ENCODE assay signal across 10 cellular contexts in genomic region chr3:66469220-66469640, GRCh38. TPM values are rescaled to one million over a fixed set of nuclear protein-coding genes. Genes with fewer than 3 reads are reported as not detected.
A peak's percentile ranks its signal among the peaks of the same experiment; 100 is the strongest.
DNase-seq lines count a peak whose midpoint lies in the region; ATAC-seq and TF ChIP-seq lines count a peak whose summit lies in the region.
"Had no signal": no experiment of that assay in that cellular context is flagged by ENCODE, and none has a peak within 500 bp of the region (broad histone marks: within the 10 kb centered on the region; RNA-seq: fewer than 3 reads in every experiment).

No MANE protein-coding gene starts in this region.

- 82 to 83% methylated on average over 4 of the region's 4 CpGs for WGBS in aorta, 2 donors

- H3K9ac ChIP-seq in colonic mucosa (ENCODE audit: low read depth in 2 of 2, low read length in 2 of 2): no peak overlapping the region

- no peaks in the 10 kb centered on the region for H3K9me3 Mint-ChIP-seq in activated T-helper 1 cell treated with anti-CD3 and anti-CD28 coated beads, Interleukin-12 subunit alpha, Interleukin-12 subunit beta, Interleukin-2, Interleukin-4 antibody, amounts not matched to agents 30 ng/mL and 10 ng/mL and 1 ng/mL, durations not matched to agents 14 hours and 24 hours and 36 hours
- H3K9me3 Mint-ChIP-seq: naive B cell had no signal

- H3K27me3 ChIP-seq in aorta (ENCODE audit: control insufficient read depth in 1 of 2, insufficient read depth in 2 of 2, low read length in 1 of 2) (no peaks in the 10 kb centered on the region), colonic mucosa (no peaks in the 10 kb centered on the region)

- H3K27ac Mint-ChIP-seq in activated T-helper 1 cell treated with anti-CD3 and anti-CD28 coated beads, Interleukin-12 subunit alpha, Interleukin-12 subunit beta, Interleukin-2, Interleukin-4 antibody, amounts not matched to agents 30 ng/mL and 10 ng/mL and 1 ng/mL, durations not matched to agents 14 hours and 24 hours and 36 hours: peak overlapping the region; percentile 83
- H3K27ac Mint-ChIP-seq: naive B cell had no signal

- ATAC-seq in GM19438 (IDR thresholded peaks at IDR 0.05; ENCODE audit: low read depth, unreplicated experiment) (peak; percentile 37), HG03060 (IDR thresholded peaks at IDR 0.05; ENCODE audit: low read depth, unreplicated experiment) (peak; percentile 66), aorta (ENCODE audit: low FRiP score) (no peak)

- H3K36me3 ChIP-seq in aorta (ENCODE audit: control insufficient read depth in 1 of 2, insufficient read depth in 2 of 2, low read length in 1 of 2) (no peaks in the 10 kb centered on the region), colonic mucosa (no peaks in the 10 kb centered on the region)

- peaks cover 28% of the 10 kb centered on the region for H3K36me3 Mint-ChIP-seq in activated T-helper 1 cell treated with anti-CD3 and anti-CD28 coated beads, Interleukin-12 subunit alpha, Interleukin-12 subunit beta, Interleukin-2, Interleukin-4 antibody, amounts not matched to agents 30 ng/mL and 10 ng/mL and 1 ng/mL, durations not matched to agents 14 hours and 24 hours and 36 hours (ENCODE audit: low read depth)
- H3K36me3 Mint-ChIP-seq: naive B cell had no signal

- H3K9me3 ChIP-seq in aorta (ENCODE audit: control insufficient read depth, low read length) (no peaks in the 10 kb centered on the region), colonic mucosa (no peaks in the 10 kb centered on the region)

- intact Hi-C loops in activated T-helper 1 cell treated with anti-CD3 and anti-CD28 coated beads, Interleukin-12 subunit alpha, Interleukin-12 subunit beta, Interleukin-2, Interleukin-4 antibody, amounts not matched to agents 30 ng/mL and 10 ng/mL and 1 ng/mL, durations not matched to agents 14 hours and 24 hours and 36 hours (cut with micrococcal nuclease): loop anchor here (1.0 to 10.0 kb wide), 5 partner anchors 26 to 1186 kb away; partner anchors contain the start of gene SUCLG2
- intact Hi-C loops in aorta (cut with DNase I): no loop called here
- intact Hi-C loops in cardiac septum (cut with DNase I): no loop called here
- intact Hi-C loops in colonic mucosa (cut with DNase I): no loop called here

- no peaks in the 10 kb centered on the region for H3K27me3 Mint-ChIP-seq in activated T-helper 1 cell treated with anti-CD3 and anti-CD28 coated beads, Interleukin-12 subunit alpha, Interleukin-12 subunit beta, Interleukin-2, Interleukin-4 antibody, amounts not matched to agents 30 ng/mL and 10 ng/mL and 1 ng/mL, durations not matched to agents 14 hours and 24 hours and 36 hours (ENCODE audit: insufficient read depth)

- H3K4me1 Mint-ChIP-seq in activated T-helper 1 cell treated with anti-CD3 and anti-CD28 coated beads, Interleukin-12 subunit alpha, Interleukin-12 subunit beta, Interleukin-2, Interleukin-4 antibody, amounts not matched to agents 30 ng/mL and 10 ng/mL and 1 ng/mL, durations not matched to agents 14 hours and 24 hours and 36 hours (ENCODE audit: low read depth): peaks cover 60% of the 10 kb centered on the region

- no peak overlapping the region for H3K4me3 ChIP-seq in aorta (ENCODE audit: low read length in 2 of 2)
- H3K4me3 ChIP-seq in colonic mucosa: no peak overlapping the region

- DNase-seq in GM10266 (ENCODE audit: extremely low spot score) (peak; percentile 47), aorta (no peak), cardiac septum (ENCODE audit: low spot score) (no peak), colonic mucosa (no peak), NCI-H2196 (lab: John Stamatoyannopoulos, UW; ENCODE audit: unreplicated experiment) (no peak)
- DNase-seq in activated T-helper 1 cell treated with anti-CD3 and anti-CD28 coated beads, Interleukin-12 subunit alpha, Interleukin-12 subunit beta, Interleukin-2, Interleukin-4 antibody, amounts not matched to agents 30 ng/mL and 10 ng/mL and 1 ng/mL, durations not matched to agents 14 hours and 24 hours and 36 hours (ENCODE audit: low spot score): no peak
- DNase-seq: DND-41, naive B cell had no signal

- H3K4me1 ChIP-seq in aorta (ENCODE audit: control insufficient read depth in 1 of 2, insufficient read depth in 2 of 2, low read length in 2 of 2) (peaks cover 0 to 6% of the 10 kb centered on the region in 2 donors), colonic mucosa (peaks cover 1% of the 10 kb centered on the region)

- H3K4me3 Mint-ChIP-seq in activated T-helper 1 cell treated with anti-CD3 and anti-CD28 coated beads, Interleukin-12 subunit alpha, Interleukin-12 subunit beta, Interleukin-2, Interleukin-4 antibody, amounts not matched to agents 30 ng/mL and 10 ng/mL and 1 ng/mL, durations not matched to agents 14 hours and 24 hours and 36 hours: peak overlapping the region; percentile 46
- H3K4me3 Mint-ChIP-seq: naive B cell had no signal

- no peak for TF ChIP-seq CTCF in GM10266 (IDR thresholded peaks at IDR 0.05; ENCODE audit: control insufficient read depth, insufficient read depth, low read depth, missing control alignments)
- no peak for TF ChIP-seq CTCF in colonic mucosa (IDR thresholded peaks at IDR 0.05)

- H3K27ac ChIP-seq in aorta (ENCODE audit: low read depth in 1 of 2, low read length in 2 of 2): no peak overlapping the region
- H3K27ac ChIP-seq in colonic mucosa: no peak overlapping the region

RNA-seq across cellular contexts. Expression of gene LRIG1, which starts 31.6 kb away (rescaled TPM):
- total RNA-seq in activated T-helper 1 cell treated with anti-CD3 and anti-CD28 coated beads, Interleukin-12 subunit alpha, Interleukin-12 subunit beta, Interleukin-2, Interleukin-4 antibody, amounts not matched to agents 30 ng/mL and 10 ng/mL and 1 ng/mL, durations not matched to agents 14 hours and 24 hours and 36 hours: 57.4 and 59.5 TPM in 2 replicates
- total RNA-seq in aorta: 100 to 1,000 TPM in 1 of 2 donors, 10 to 100 TPM in 1; 75.7 to 115 TPM
- polyA plus RNA-seq in aorta: 10 to 100 TPM; 15.0 to 62.1 TPM
- total RNA-seq in cardiac septum: 77.1 TPM
- 10 to 100 TPM; 43.9 to 57.5 TPM for total RNA-seq in colonic mucosa
